In genomic region chr1:23460519-23460918, GRCh38 we compare ENCODE assay signal across 31 cellular contexts.
"Had no signal": no experiment of that assay in that cellular context is flagged by ENCODE, and none has a peak within 500 bp of the region (broad histone marks: within the 10 kb centered on the region; RNA-seq: fewer than 3 reads in every experiment).

No MANE protein-coding gene starts in this region.

- H3K27ac ChIP-seq: brain microvascular endothelial cell, Peyer's patch, WERI-Rb-1 had no signal

- DNase-seq: activated CD4-positive, alpha-beta memory T cell treated with anti-CD3 and anti-CD28 coated beads, Interleukin-2, amount 10 ng/mL, durations not matched to agents 7 days and 5 days; activated CD4-positive, alpha-beta T cell treated with anti-CD3 and anti-CD28 coated beads for 1 hour; activated CD4-positive, alpha-beta T cell treated with anti-CD3 and anti-CD28 coated beads for 48 hours; activated CD4-positive, CD25-positive, alpha-beta regulatory T cell; activated CD8-positive, alpha-beta memory T cell treated with anti-CD3 and anti-CD28 coated beads for 24 hours; activated CD8-positive, alpha-beta memory T cell treated with anti-CD3 and anti-CD28 coated beads, Interleukin-2, amount 10 ng/mL, durations not matched to agents 7 days and 5 days; activated CD8-positive, alpha-beta memory T cell treated with anti-CD3 and anti-CD28 coated beads, Interleukin-2, amount 50 U/mL, for 48 hours; activated effector memory CD4-positive, alpha-beta T cell treated with anti-CD3 and anti-CD28 coated beads, Interleukin-2, amount 50 U/mL, for 16 hours; activated naive CD4-positive, alpha-beta T cell; activated naive CD4-positive, alpha-beta T cell treated with anti-CD3 and anti-CD28 coated beads, Interleukin-2, amount 50 U/mL, for 16 hours; activated naive CD8-positive, alpha-beta T cell treated with anti-CD3 and anti-CD28 coated beads for 36 hours; activated T-cell treated with anti-CD3 and anti-CD28 coated beads, Interleukin-2, amount 50 U/mL, for 72 hours; amniotic stem cell; aorta; brain microvascular endothelial cell; Karpas-422; KBM-7; MG63; NCI-H1048; NCI-H1105 treated with DMSO at 0.1 percent for 48 hours; NCI-H1436; NCI-H1694 treated with DMSO at 0.1 percent for 48 hours; NCI-H2029; NCI-H345; NCI-H524 treated with DMSO at 0.1 percent for 48 hours; Peyer's patch; RPMI8226; T1000; WERI-Rb-1 had no signal

- H3K27me3 ChIP-seq: brain microvascular endothelial cell, MG63, Peyer's patch had no signal

- H3K4me1 ChIP-seq: Peyer's patch had no signal

- H3K4me3 ChIP-seq: MG63, Peyer's patch had no signal

- H3K36me3 ChIP-seq: brain microvascular endothelial cell, MG63, Peyer's patch, WERI-Rb-1 had no signal

- ATAC-seq: activated CD8-positive, alpha-beta memory T cell treated with anti-CD3 and anti-CD28 coated beads, Interleukin-2, amount 10 ng/mL, durations not matched to agents 7 days and 5 days; activated T-cell treated with anti-CD3 and anti-CD28 coated beads, Interleukin-2, amount 50 U/mL, for 72 hours; activated T-helper 17 cell treated with anti-CD3 and anti-CD28 coated beads, Interleukin-2, amount 50 U/mL, for 72 hours; Right ventricle myocardium inferior had no signal

- H3K9me3 ChIP-seq: MG63, Peyer's patch had no signal
